In genomic region chr3:147191795-147192385, GRCh38 we compare ENCODE assay signal across 9 cellular contexts.
DNase-seq lines count a peak whose midpoint lies in the region; ATAC-seq and TF ChIP-seq lines count a peak whose summit lies in the region.
"Had no signal": no experiment of that assay in that cellular context is flagged by ENCODE, and none has a peak within 500 bp of the region (broad histone marks: within the 10 kb centered on the region; RNA-seq: fewer than 3 reads in every experiment).

No MANE protein-coding gene starts in this region.

- no peak overlapping the region for H2BK5ac ChIP-seq in H9 (ENCODE audit: insufficient read length, low read length)

- no peak overlapping the region for H3K4me2 ChIP-seq in H9 (ENCODE audit: insufficient read depth, insufficient read length, low read length)
- H3K4me2 ChIP-seq: BLaER1 treated with 17β-estradiol and CSF1 and Interleukin-3, amounts not matched to agents 10 nM and 100 nM had no signal

- no peaks in the 10 kb centered on the region for H3K23me2 ChIP-seq in H9 (ENCODE audit: insufficient read length, low read depth, low read length, poor library complexity, severe bottlenecking)

- H3K36me3 ChIP-seq in adrenal gland (replicated peaks in 1 of 2) = peaks cover 0 to 3% of the 10 kb centered on the region in 2 donors
- H3K36me3 ChIP-seq: BLaER1 treated with 17β-estradiol and CSF1 and Interleukin-3, amounts not matched to agents 10 nM and 100 nM had no signal

- H3K9me3 ChIP-seq in H9 (ENCODE audit: control insufficient read depth, low read depth, low read length) (no peaks in the 10 kb centered on the region), adrenal gland (replicated peaks in 1 of 3) (no peaks in the 10 kb centered on the region)

- H3K4me3 ChIP-seq in adrenal gland = no peak overlapping the region
- H3K4me3 ChIP-seq: BLaER1 treated with 17β-estradiol and CSF1 and Interleukin-3, amounts not matched to agents 10 nM and 100 nM had no signal

- no peak overlapping the region for H3K4me3 Mint-ChIP-seq in H9

- DNase-seq in NCI-H1417 (lab: John Stamatoyannopoulos, UW) (peak in 2 of 3 experiments; percentile 34 to 80), NCI-H1417 treated with DMSO at 0.1 percent for 48 hours (lab: John Stamatoyannopoulos, UW) (no peak), H9 (peak; percentile 59), NCI-H2029 (lab: John Stamatoyannopoulos, UW) (peak; percentile 2), adrenal gland (peak in 6 of 7 donors; percentile 12 to 28 (median 20)), kidney glomerular epithelial cell (lab: John Stamatoyannopoulos, UW) (peak; percentile 38)

- H3K27me3 Mint-ChIP-seq in H9 (ENCODE audit: low read depth) = no peaks in the 10 kb centered on the region

- no peak overlapping the region for H3K14ac ChIP-seq in H9 (ENCODE audit: insufficient read depth, low read length)

- H3K4me1 Mint-ChIP-seq in H9 = no peaks in the 10 kb centered on the region

- H4K5ac ChIP-seq in H9 (ENCODE audit: insufficient read length, low read depth, low read length) = no peak overlapping the region

- H3K27ac ChIP-seq in H9 (ENCODE audit: insufficient read length, low read depth, low read length) (no peak overlapping the region), adrenal gland (no peak overlapping the region)
- H3K27ac ChIP-seq: BLaER1 treated with 17β-estradiol and CSF1 and Interleukin-3, amounts not matched to agents 10 nM and 100 nM had no signal

- H3T11ph ChIP-seq in H9 (ENCODE audit: low read length) = no peak overlapping the region

- H4K8ac ChIP-seq in H9 (replicated peaks; ENCODE audit: insufficient read length, low read depth, low read length) = no peak overlapping the region

- no peak overlapping the region for H4K91ac ChIP-seq in H9 (ENCODE audit: insufficient read length, low read depth, low read length)

- intact Hi-C loops in adrenal gland (cut with DNase I) = no loop called here

- TF ChIP-seq POLR2A in adrenal gland (IDR thresholded peaks at IDR 0.05) = no peak

- no peak overlapping the region for H2AFZ ChIP-seq in H9 (ENCODE audit: low read length)

- no peak overlapping the region for H3K27ac Mint-ChIP-seq in H9

- H4K20me1 ChIP-seq in H9 (ENCODE audit: control insufficient read depth, insufficient read depth, insufficient read length) = no peaks in the 10 kb centered on the region
- H4K20me1 ChIP-seq: BLaER1 treated with 17β-estradiol and CSF1 and Interleukin-3, amounts not matched to agents 10 nM and 100 nM had no signal

- TF ChIP-seq CTCF in H9 (conservative IDR thresholded peaks at IDR 0.05) (peak; percentile 86), adrenal gland (IDR thresholded peaks at IDR 0.05) (peak; percentile 37 to 60 (median 47))

- H3K36me3 Mint-ChIP-seq in H9 (ENCODE audit: insufficient read depth in 1 of 3, low read depth in 3 of 3) = no peaks in the 10 kb centered on the region

- no peak overlapping the region for H3K18ac ChIP-seq in H9 (ENCODE audit: insufficient read length, low read depth, low read length)

- H3K27me3 ChIP-seq in H9 (ENCODE audit: insufficient read depth, low read length) = no peaks in the 10 kb centered on the region
- no peaks in the 10 kb centered on the region for H3K27me3 ChIP-seq in adrenal gland
- H3K27me3 ChIP-seq: BLaER1 treated with 17β-estradiol and CSF1 and Interleukin-3, amounts not matched to agents 10 nM and 100 nM had no signal

- no peak overlapping the region for H3K9ac ChIP-seq in H9 (ENCODE audit: extremely low read depth, insufficient read length, low read length)
- H3K9ac ChIP-seq: BLaER1 treated with 17β-estradiol and CSF1 and Interleukin-3, amounts not matched to agents 10 nM and 100 nM had no signal

- no peak overlapping the region for H3K4ac ChIP-seq in H9 (ENCODE audit: low read depth, low read length)

- ATAC-seq in HG02623 (IDR thresholded peaks at IDR 0.05; ENCODE audit: unreplicated experiment) (no peak), HG03095 (IDR thresholded peaks at IDR 0.05; ENCODE audit: unreplicated experiment) (no peak)

- H2BK120ac ChIP-seq in H9 (ENCODE audit: low read depth, low read length, poor library complexity, severe bottlenecking) = no peak overlapping the region

- no peak overlapping the region for H2BK15ac ChIP-seq in H9 (ENCODE audit: low read depth, low read length)

- H3K4me1 ChIP-seq in H9 (ENCODE audit: insufficient read depth, low read length) (no peaks in the 10 kb centered on the region), adrenal gland (replicated peaks in 1 of 2) (no peaks in the 10 kb centered on the region)
- H3K4me1 ChIP-seq: BLaER1 treated with 17β-estradiol and CSF1 and Interleukin-3, amounts not matched to agents 10 nM and 100 nM had no signal

- H3K79me2 ChIP-seq in H9 (ENCODE audit: insufficient read depth, low read length) = no peaks in the 10 kb centered on the region

- no peak overlapping the region for H2AK5ac ChIP-seq in H9 (ENCODE audit: insufficient read length, low read length)

- no peak overlapping the region for H2BK20ac ChIP-seq in H9 (ENCODE audit: low read depth, low read length, poor library complexity, severe bottlenecking)

- H3K56ac ChIP-seq in H9 (ENCODE audit: insufficient read length, low read depth, low read length) = no peak overlapping the region

- no CpG with 5 or more reads among the region's 2 CpGs for WGBS in H9 (ENCODE audit: extremely low coverage, insufficient read length, low lambda C conversion rate)
- WGBS in adrenal gland, 4 donors = 61 to 83% (median 69%) methylated on average over 2 of the region's 2 CpGs

- H3K9me3 Mint-ChIP-seq in H9 = peaks cover 0 to 2% of the 10 kb centered on the region in 2 experiments; a peak in 1 of 5 replicates

- no peak overlapping the region for H2BK12ac ChIP-seq in H9 (ENCODE audit: insufficient read length, low read depth, low read length)

- no peaks in the 10 kb centered on the region for H3K79me1 ChIP-seq in H9 (ENCODE audit: insufficient read depth, low read depth, low read length, poor library complexity, severe bottlenecking)

- H3K23ac ChIP-seq in H9 (ENCODE audit: insufficient read length, low read depth, low read length) = no peak overlapping the region
